Comparison of ENCODE assay signal across 8 cellular contexts in genomic region chr19:47176627-47177090, GRCh38. TPM values are rescaled to one million over a fixed set of nuclear protein-coding genes. Genes with fewer than 3 reads are reported as not detected.
DNase-seq lines count a peak whose midpoint lies in the region; ATAC-seq and TF ChIP-seq lines count a peak whose summit lies in the region.

No MANE protein-coding gene starts in this region.

- H3K27me3 Mint-ChIP-seq in activated CD8-positive, alpha-beta T cell treated with anti-CD3 and anti-CD28 coated beads for 36 hours = no peaks in the 10 kb centered on the region

- no peak overlapping the region for H3K9ac ChIP-seq in skeletal muscle tissue (ENCODE audit: low read depth in 1 of 3, low read length in 3 of 3)

- no peaks in the 10 kb centered on the region for H3K9me3 Mint-ChIP-seq in activated CD8-positive, alpha-beta T cell treated with anti-CD3 and anti-CD28 coated beads for 36 hours

- no peaks in the 10 kb centered on the region for H3K9me3 ChIP-seq in skeletal muscle tissue (ENCODE audit: control insufficient read depth in 3 of 3, low read length in 3 of 3)

- intact Hi-C loops in activated CD8-positive, alpha-beta T cell treated with anti-CD3 and anti-CD28 coated beads for 36 hours (cut with micrococcal nuclease) = no loop called here

- H3K27me3 ChIP-seq in skeletal muscle tissue (ENCODE audit: control insufficient read depth in 3 of 3, insufficient read depth in 3 of 3, low read length in 3 of 3) = no peaks in the 10 kb centered on the region

- peaks cover 6% of the 10 kb centered on the region in 3 donors for H3K4me1 ChIP-seq in skeletal muscle tissue (ENCODE audit: control insufficient read depth in 3 of 3, insufficient read depth in 3 of 3, low read length in 3 of 3)

- H3K4me3 ChIP-seq in skeletal muscle tissue (ENCODE audit: low read length in 3 of 3) = no peak overlapping the region

- POLR2A ChIA-PET in activated CD8-positive, alpha-beta T cell treated with anti-CD3 and anti-CD28 coated beads for 36 hours (lab: Charles Lee) = interaction anchor here (0.8 to 2.6 kb wide), 5 partner anchors 10 to 33 kb away, joined by 3 to 15 read pairs (median 4); no protein-coding TSS in a partner anchor

- peaks cover 52% of the 10 kb centered on the region for H3K36me3 Mint-ChIP-seq in activated CD8-positive, alpha-beta T cell treated with anti-CD3 and anti-CD28 coated beads for 36 hours (ENCODE audit: low read depth)

- H3K27ac Mint-ChIP-seq in activated CD8-positive, alpha-beta T cell treated with anti-CD3 and anti-CD28 coated beads for 36 hours = peak overlapping the region; percentile 89

- H3K4me1 Mint-ChIP-seq in activated CD8-positive, alpha-beta T cell treated with anti-CD3 and anti-CD28 coated beads for 36 hours (ENCODE audit: low read depth) = peaks cover 62% of the 10 kb centered on the region

- H3K36me3 ChIP-seq in skeletal muscle tissue (ENCODE audit: control insufficient read depth in 3 of 3, insufficient read depth in 3 of 3, low read length in 3 of 3) = peaks cover 0 to 12% (median 4%) of the 10 kb centered on the region in 3 donors

- TF ChIP-seq CTCF in activated CD8-positive, alpha-beta T cell treated with anti-CD3 and anti-CD28 coated beads for 36 hours (IDR thresholded peaks at IDR 0.05) = no peak

- H3K27ac ChIP-seq in skeletal muscle tissue (ENCODE audit: low read depth, low read length) = peak overlapping the region; percentile 51

- CTCF ChIA-PET in activated CD8-positive, alpha-beta T cell treated with anti-CD3 and anti-CD28 coated beads for 36 hours (lab: Charles Lee) = interaction anchor here (0.6 to 3.7 kb wide), 8 partner anchors 10 to 68 kb away, joined by 3 to 25 read pairs (median 7); no protein-coding TSS in a partner anchor

- ATAC-seq in activated CD8-positive, alpha-beta T cell treated with anti-CD3 and anti-CD28 coated beads for 36 hours = peak; percentile 79
- ATAC-seq in GM21381 (IDR thresholded peaks at IDR 0.05; ENCODE audit: unreplicated experiment) (no peak), HG03439 (IDR thresholded peaks at IDR 0.05; ENCODE audit: unreplicated experiment) (no peak), GM18867 (IDR thresholded peaks at IDR 0.05; ENCODE audit: unreplicated experiment) (no peak)

- H3K4me3 Mint-ChIP-seq in activated CD8-positive, alpha-beta T cell treated with anti-CD3 and anti-CD28 coated beads for 36 hours = peak overlapping the region; percentile 26

- DNase-seq in GF-D8 (lab: John Stamatoyannopoulos, UW) (peak; percentile 36), fibroblast of gingiva (ENCODE audit: low read depth) (peak; percentile 92), NCI-H510A treated with DMSO at 0.1 percent for 48 hours (lab: John Stamatoyannopoulos, UW) (no peak)
- peak; percentile 62 for DNase-seq in activated CD8-positive, alpha-beta T cell treated with anti-CD3 and anti-CD28 coated beads for 36 hours

RNA-seq across cellular contexts. Expression of gene SAE1, which starts 46.0 kb away (rescaled TPM):
- total RNA-seq in activated CD8-positive, alpha-beta T cell treated with anti-CD3 and anti-CD28 coated beads for 36 hours = 100 to 1,000 TPM; 125 to 127 TPM
- 71.0 TPM for total RNA-seq in skeletal muscle tissue

RNA-seq across cellular contexts. Expression of gene BBC3, which starts 54.3 kb away (rescaled TPM):
- total RNA-seq in activated CD8-positive, alpha-beta T cell treated with anti-CD3 and anti-CD28 coated beads for 36 hours = 10 to 100 TPM; 23.2 to 26.2 TPM
- total RNA-seq in skeletal muscle tissue = 2.6 TPM
